16 cellular contexts compared by ENCODE assay signal in the genomic region with DNA sequence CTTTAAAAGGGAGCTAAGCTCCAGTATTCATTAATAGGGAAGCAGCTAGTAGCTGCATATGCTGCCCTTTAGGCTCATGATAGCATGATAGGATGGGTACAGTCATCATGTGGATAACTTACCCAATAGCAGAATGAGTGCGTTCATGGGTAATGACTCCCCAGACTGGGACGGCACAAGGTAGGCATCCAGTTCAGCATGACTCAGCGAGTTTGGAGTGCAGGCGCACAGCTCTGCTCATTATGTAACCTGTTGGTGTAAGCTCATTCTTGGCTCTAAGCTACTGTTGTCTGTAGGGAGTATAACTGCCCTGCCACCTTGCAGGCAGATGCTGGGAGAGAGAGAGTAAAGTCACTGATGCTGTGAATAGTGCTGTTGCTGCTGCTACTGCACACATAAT.
DNase-seq lines count a peak whose midpoint lies in the region; ATAC-seq and TF ChIP-seq lines count a peak whose summit lies in the region.
"Had no signal": no experiment of that assay in that cellular context is flagged by ENCODE, and none has a peak within 500 bp of the region (broad histone marks: within the 10 kb centered on the region; RNA-seq: fewer than 3 reads in every experiment).

No MANE protein-coding gene starts in this region.

- no peak overlapping the region for H3K4me3 Mint-ChIP-seq in activated CD8-positive, alpha-beta T cell treated with anti-CD3 and anti-CD28 coated beads for 36 hours
- no peak overlapping the region for H3K4me3 Mint-ChIP-seq in activated CD8-positive, alpha-beta T cell treated with anti-CD3 and anti-CD28 coated beads, Interleukin-2, amount 10 ng/mL, durations not matched to agents 7 days and 5 days
- H3K4me3 Mint-ChIP-seq: activated naive CD4-positive, alpha-beta T cell treated with anti-CD3 and anti-CD28 coated beads, Interleukin-2, amount 50 U/mL, for 24 hours; B cell; stimulated activated effector memory CD8-positive, alpha-beta T cell treated with anti-CD3 and anti-CD28 coated beads, Interleukin-12 subunit alpha, Interleukin-12 subunit beta, amount 100 ng/mL, for 72 hours had no signal

- no peak overlapping the region for H3K4me3 ChIP-seq in epithelial cell of esophagus (ENCODE audit: low read length)
- H3K4me3 ChIP-seq: cardiac muscle cell had no signal

- H3K4me1 Mint-ChIP-seq in activated CD8-positive, alpha-beta T cell treated with anti-CD3 and anti-CD28 coated beads for 36 hours (ENCODE audit: low read depth) = no peaks in the 10 kb centered on the region
- H3K4me1 Mint-ChIP-seq in activated CD8-positive, alpha-beta T cell treated with anti-CD3 and anti-CD28 coated beads, Interleukin-2, amount 10 ng/mL, durations not matched to agents 7 days and 5 days (ENCODE audit: low read depth) = no peaks in the 10 kb centered on the region
- H3K4me1 Mint-ChIP-seq: activated naive CD4-positive, alpha-beta T cell treated with anti-CD3 and anti-CD28 coated beads, Interleukin-2, amount 50 U/mL, for 24 hours; B cell; stimulated activated effector memory CD8-positive, alpha-beta T cell treated with anti-CD3 and anti-CD28 coated beads, Interleukin-12 subunit alpha, Interleukin-12 subunit beta, amount 100 ng/mL, for 72 hours had no signal

- no peaks in the 10 kb centered on the region for H3K36me3 Mint-ChIP-seq in activated CD8-positive, alpha-beta T cell treated with anti-CD3 and anti-CD28 coated beads for 36 hours (ENCODE audit: low read depth)
- H3K36me3 Mint-ChIP-seq in activated CD8-positive, alpha-beta T cell treated with anti-CD3 and anti-CD28 coated beads, Interleukin-2, amount 10 ng/mL, durations not matched to agents 7 days and 5 days (ENCODE audit: low read depth) = no peaks in the 10 kb centered on the region
- H3K36me3 Mint-ChIP-seq: activated naive CD4-positive, alpha-beta T cell treated with anti-CD3 and anti-CD28 coated beads, Interleukin-2, amount 50 U/mL, for 24 hours; stimulated activated effector memory CD8-positive, alpha-beta T cell treated with anti-CD3 and anti-CD28 coated beads, Interleukin-12 subunit alpha, Interleukin-12 subunit beta, amount 100 ng/mL, for 72 hours had no signal

- DNase-seq in activated CD8-positive, alpha-beta T cell treated with anti-CD3 and anti-CD28 coated beads for 36 hours = peak; percentile 2
- DNase-seq in activated CD8-positive, alpha-beta T cell treated with anti-CD3 and anti-CD28 coated beads, Interleukin-2, amount 10 ng/mL, durations not matched to agents 7 days and 5 days = no peak
- peak; percentile 34 for DNase-seq in NAMALWA (ENCODE audit: low spot score)
- DNase-seq in epithelial cell of esophagus (ENCODE audit: low read depth) = peak; percentile 1
- peak; percentile 35 for DNase-seq in retina
- DNase-seq in left ventricle myocardium superior = no peak
- DNase-seq: activated CD8-positive, alpha-beta memory T cell treated with anti-CD3 and anti-CD28 coated beads, Interleukin-2, amount 50 U/mL, for 4 hours; effector memory CD4-positive, alpha-beta T cell; NCI-H187; stimulated activated CD4-positive, alpha-beta T cell treated with anti-CD3 and anti-CD28 coated beads, Interleukin-4, amount 100 ng/mL, for 4 hours had no signal

- ATAC-seq in activated CD8-positive, alpha-beta T cell treated with anti-CD3 and anti-CD28 coated beads for 36 hours = no peak
- no peak for ATAC-seq in activated CD8-positive, alpha-beta T cell treated with anti-CD3 and anti-CD28 coated beads, Interleukin-2, amount 10 ng/mL, durations not matched to agents 7 days and 5 days
- ATAC-seq in left ventricle myocardium superior = no peak
- no peak for ATAC-seq in GM19324 (IDR thresholded peaks at IDR 0.05; ENCODE audit: low FRiP score, unreplicated experiment)
- ATAC-seq in HG02852 (IDR thresholded peaks at IDR 0.05; ENCODE audit: unreplicated experiment) = no peak
- ATAC-seq: stimulated activated effector memory CD8-positive, alpha-beta T cell treated with anti-CD3 and anti-CD28 coated beads, Interleukin-12 subunit alpha, Interleukin-12 subunit beta, amount 100 ng/mL, for 72 hours had no signal

- TF ChIP-seq CTCF in activated CD8-positive, alpha-beta T cell treated with anti-CD3 and anti-CD28 coated beads for 36 hours (IDR thresholded peaks at IDR 0.05) = no peak
- no peak for TF ChIP-seq CTCF in epithelial cell of esophagus (IDR thresholded peaks at IDR 0.05; ENCODE audit: insufficient read depth, low read depth, low read length, missing control alignments)

- no peak overlapping the region for H3K27ac Mint-ChIP-seq in activated CD8-positive, alpha-beta T cell treated with anti-CD3 and anti-CD28 coated beads for 36 hours
- no peak overlapping the region for H3K27ac Mint-ChIP-seq in activated CD8-positive, alpha-beta T cell treated with anti-CD3 and anti-CD28 coated beads, Interleukin-2, amount 10 ng/mL, durations not matched to agents 7 days and 5 days
- H3K27ac Mint-ChIP-seq: activated naive CD4-positive, alpha-beta T cell treated with anti-CD3 and anti-CD28 coated beads, Interleukin-2, amount 50 U/mL, for 24 hours; B cell; stimulated activated effector memory CD8-positive, alpha-beta T cell treated with anti-CD3 and anti-CD28 coated beads, Interleukin-12 subunit alpha, Interleukin-12 subunit beta, amount 100 ng/mL, for 72 hours had no signal

- CTCF ChIA-PET in activated CD8-positive, alpha-beta T cell treated with anti-CD3 and anti-CD28 coated beads for 36 hours (lab: Charles Lee) = no interaction called here
- CTCF ChIA-PET in activated CD8-positive, alpha-beta T cell treated with anti-CD3 and anti-CD28 coated beads, Interleukin-2, amount 10 ng/mL, durations not matched to agents 7 days and 5 days (lab: Charles Lee) = no interaction called here

- H3K9me3 Mint-ChIP-seq in activated CD8-positive, alpha-beta T cell treated with anti-CD3 and anti-CD28 coated beads for 36 hours = peaks cover 9% of the 10 kb centered on the region
- no peaks in the 10 kb centered on the region for H3K9me3 Mint-ChIP-seq in activated CD8-positive, alpha-beta T cell treated with anti-CD3 and anti-CD28 coated beads, Interleukin-2, amount 10 ng/mL, durations not matched to agents 7 days and 5 days (ENCODE audit: insufficient read depth)

- no peaks in the 10 kb centered on the region for H3K27me3 Mint-ChIP-seq in activated CD8-positive, alpha-beta T cell treated with anti-CD3 and anti-CD28 coated beads for 36 hours
- no peaks in the 10 kb centered on the region for H3K27me3 Mint-ChIP-seq in activated CD8-positive, alpha-beta T cell treated with anti-CD3 and anti-CD28 coated beads, Interleukin-2, amount 10 ng/mL, durations not matched to agents 7 days and 5 days (ENCODE audit: low read depth)
- H3K27me3 Mint-ChIP-seq: activated naive CD4-positive, alpha-beta T cell treated with anti-CD3 and anti-CD28 coated beads, Interleukin-2, amount 50 U/mL, for 24 hours; B cell had no signal

- intact Hi-C loops in activated CD8-positive, alpha-beta T cell treated with anti-CD3 and anti-CD28 coated beads for 36 hours (cut with micrococcal nuclease) = no loop called here
- intact Hi-C loops in left ventricle myocardium superior (cut with micrococcal nuclease) = no loop called here

- POLR2A ChIA-PET in activated CD8-positive, alpha-beta T cell treated with anti-CD3 and anti-CD28 coated beads for 36 hours (lab: Charles Lee) = no interaction called here
- POLR2A ChIA-PET in activated CD8-positive, alpha-beta T cell treated with anti-CD3 and anti-CD28 coated beads, Interleukin-2, amount 10 ng/mL, durations not matched to agents 7 days and 5 days (lab: Charles Lee) = no interaction called here

Comparison
In these comparisons a context has a peak if more than half of its experiments do, and no peak if none do; other contexts are left out.
1. DNase-seq: peak in activated CD8-positive, alpha-beta T cell treated with anti-CD3 and anti-CD28 coated beads for 36 hours (single experiment), NAMALWA (single experiment), epithelial cell of esophagus (single experiment) and retina (single experiment); none in activated CD8-positive, alpha-beta T cell treated with anti-CD3 and anti-CD28 coated beads, Interleukin-2, amount 10 ng/mL, durations not matched to agents 7 days and 5 days (single experiment) and left ventricle myocardium superior (single experiment).